Comparison of ENCODE assay signal across 9 cellular contexts in the genomic region with DNA sequence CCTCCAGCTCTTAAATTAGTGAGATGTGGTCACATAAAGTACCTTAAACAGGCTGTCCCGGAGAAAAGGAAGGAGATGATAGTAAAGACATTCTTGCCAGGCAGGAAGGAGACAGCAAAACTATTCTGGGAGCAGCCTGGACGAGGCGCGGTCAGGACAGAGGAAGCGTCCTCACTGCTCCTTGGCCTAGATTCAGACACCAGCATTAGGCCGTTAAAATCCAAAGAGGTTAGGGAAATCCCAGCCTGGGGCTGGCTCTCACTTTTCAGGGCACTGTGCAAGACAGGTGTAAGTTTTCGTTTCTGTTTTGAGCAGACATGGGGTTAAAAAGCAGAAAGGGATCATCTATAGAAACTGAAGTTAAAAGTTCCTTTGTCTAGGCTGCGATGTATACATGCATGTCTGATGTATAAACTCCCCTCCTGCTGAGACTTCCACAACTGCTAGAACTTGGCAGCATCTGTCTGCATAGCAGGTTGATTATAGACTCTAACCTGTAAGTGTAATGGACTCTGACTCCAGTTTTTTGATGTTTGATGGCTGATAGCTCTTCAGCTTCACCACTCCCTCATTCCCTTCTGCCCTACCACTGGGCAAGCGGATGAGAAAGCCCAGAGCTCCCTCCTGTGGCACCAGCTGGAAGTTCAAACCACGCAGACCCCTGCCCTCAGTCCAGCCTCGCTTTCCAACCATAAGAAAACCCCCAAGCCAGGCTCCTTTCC. TPM values are rescaled to one million over a fixed set of nuclear protein-coding genes. Genes with fewer than 3 reads are reported as not detected.
DNase-seq lines count a peak whose midpoint lies in the region; ATAC-seq and TF ChIP-seq lines count a peak whose summit lies in the region.
"Had no signal": no experiment of that assay in that cellular context is flagged by ENCODE, and none has a peak within 500 bp of the region (broad histone marks: within the 10 kb centered on the region; RNA-seq: fewer than 3 reads in every experiment).

No MANE protein-coding gene starts in this region.

- H3K4me3 Mint-ChIP-seq in activated naive CD8-positive, alpha-beta T cell treated with anti-CD3 and anti-CD28 coated beads, Interleukin-2, amount 10 ng/mL, durations not matched to agents 7 days and 5 days = peak overlapping the region; percentile 79

- no peaks in the 10 kb centered on the region for H3K27me3 ChIP-seq in SJSA1 (replicated peaks)

- ATAC-seq in GM21576 (IDR thresholded peaks at IDR 0.05; ENCODE audit: unreplicated experiment) (peak; percentile 80), left cardiac atrium (peak; percentile 84 to 88), sciatic nerve (peak; percentile 89), HG03108 (IDR thresholded peaks at IDR 0.05; ENCODE audit: unreplicated experiment) (no peak)
- peak; percentile 70 for ATAC-seq in activated naive CD8-positive, alpha-beta T cell treated with anti-CD3 and anti-CD28 coated beads, Interleukin-2, amount 10 ng/mL, durations not matched to agents 7 days and 5 days (ENCODE audit: low read depth)

- H3K36me3 Mint-ChIP-seq in activated naive CD8-positive, alpha-beta T cell treated with anti-CD3 and anti-CD28 coated beads, Interleukin-2, amount 10 ng/mL, durations not matched to agents 7 days and 5 days = peaks cover 9% of the 10 kb centered on the region
- H3K36me3 Mint-ChIP-seq: immature natural killer cell had no signal

- DNase-seq in ELR (ENCODE audit: low read depth) = peak; percentile 63
- peak; percentile 55 to 66 for DNase-seq in SJSA1 (ENCODE audit: low read depth in 1 of 2, low spot score in 2 of 2)
- DNase-seq in activated naive CD8-positive, alpha-beta T cell treated with anti-CD3 and anti-CD28 coated beads, Interleukin-2, amount 10 ng/mL, durations not matched to agents 7 days and 5 days = peak; percentile 60
- peak; percentile 72 for DNase-seq in left cardiac atrium
- DNase-seq in sciatic nerve (ENCODE audit: low spot score) = peak; percentile 80

- TF ChIP-seq RAD21 in Ishikawa (IDR thresholded peaks at IDR 0.05; ENCODE audit: low read depth) = peak; percentile 77

- H3K4me1 ChIP-seq in SJSA1 (replicated peaks) = peaks cover 28% of the 10 kb centered on the region

- no peak overlapping the region for H3K4me3 ChIP-seq in SJSA1

- H3K9me3 Mint-ChIP-seq in activated naive CD8-positive, alpha-beta T cell treated with anti-CD3 and anti-CD28 coated beads, Interleukin-2, amount 10 ng/mL, durations not matched to agents 7 days and 5 days = no peaks in the 10 kb centered on the region
- H3K9me3 Mint-ChIP-seq: immature natural killer cell had no signal

- H3K9me3 ChIP-seq in SJSA1 (replicated peaks) = no peaks in the 10 kb centered on the region

- peaks cover 54% of the 10 kb centered on the region for H3K36me3 ChIP-seq in SJSA1

- POLR2A ChIA-PET in activated naive CD8-positive, alpha-beta T cell treated with anti-CD3 and anti-CD28 coated beads, Interleukin-2, amount 10 ng/mL, durations not matched to agents 7 days and 5 days (lab: Charles Lee) = interaction anchor here (0.8 to 1.2 kb wide), 2 partner anchors 193 to 242 kb away, joined by 3 to 6 read pairs; no protein-coding TSS in a partner anchor

- intact Hi-C loops in left cardiac atrium (cut with DNase I) (loop anchor here (1.0 to 2.0 kb wide), 2 partner anchors 189 to 193 kb away; no protein-coding TSS in a partner anchor), sciatic nerve (cut with DNase I) (loop anchor here (5.0 kb wide), 1 partner anchor 195 kb away; no protein-coding TSS in a partner anchor)

- no peaks in the 10 kb centered on the region for H3K27me3 Mint-ChIP-seq in activated naive CD8-positive, alpha-beta T cell treated with anti-CD3 and anti-CD28 coated beads, Interleukin-2, amount 10 ng/mL, durations not matched to agents 7 days and 5 days

- H3K4me1 Mint-ChIP-seq in activated naive CD8-positive, alpha-beta T cell treated with anti-CD3 and anti-CD28 coated beads, Interleukin-2, amount 10 ng/mL, durations not matched to agents 7 days and 5 days = peaks cover 22% of the 10 kb centered on the region

- peak overlapping the region; percentile 85 for H3K27ac Mint-ChIP-seq in activated naive CD8-positive, alpha-beta T cell treated with anti-CD3 and anti-CD28 coated beads, Interleukin-2, amount 10 ng/mL, durations not matched to agents 7 days and 5 days

- no peak overlapping the region for H3K27ac ChIP-seq in SJSA1

- TF ChIP-seq EP300 in Ishikawa (IDR thresholded peaks at IDR 0.05; ENCODE audit: borderline replicate concordance) = no peak

TF ChIP-seq in Ishikawa, 13 proteins besides CTCF, POLR2A, EP300 and RAD21:
- no peak for TF ChIP-seq CEBPB (IDR thresholded peaks at IDR 0.05)
- no peak for TF ChIP-seq YY1 (IDR thresholded peaks at IDR 0.05; ENCODE audit: low read depth)
- TF ChIP-seq EGR1 (IDR thresholded peaks at IDR 0.05) = no peak
- TF ChIP-seq CREB1 (IDR thresholded peaks at IDR 0.05; ENCODE audit: low read depth) = no peak
- no peak for TF ChIP-seq ZBTB7A (IDR thresholded peaks at IDR 0.05; ENCODE audit: low read depth)
- no peak for TF ChIP-seq USF1 (IDR thresholded peaks at IDR 0.05)
- no peak for TF ChIP-seq TAF1 (IDR thresholded peaks at IDR 0.05; ENCODE audit: low read depth)
- no peak for TF ChIP-seq MAX (IDR thresholded peaks at IDR 0.05)
- no peak for TF ChIP-seq FOXM1 (IDR thresholded peaks at IDR 0.05; ENCODE audit: borderline replicate concordance, low read depth)

RNA-seq across cellular contexts. Expression of gene STPG1, which starts 21.5 kb away (rescaled TPM):
- total RNA-seq in SJSA1 (2014; rRNA removed; shearing (Covaris generic)) = 16.5 and 17.5 TPM in 2 replicates
- total RNA-seq in activated naive CD8-positive, alpha-beta T cell treated with anti-CD3 and anti-CD28 coated beads, Interleukin-2, amount 10 ng/mL, durations not matched to agents 7 days and 5 days = 1 to 10 TPM; 8.6 to 9.0 TPM
- total RNA-seq in left cardiac atrium (1 to 10 TPM; 4.6 to 6.6 TPM), sciatic nerve (6.2 TPM)

RNA-seq across cellular contexts. Expression of gene NIPAL3, which starts 23.6 kb away (rescaled TPM):
- 25.6 and 44.2 TPM in 2 replicates for total RNA-seq in SJSA1 (2014; rRNA removed; shearing (Covaris generic))
- total RNA-seq in activated naive CD8-positive, alpha-beta T cell treated with anti-CD3 and anti-CD28 coated beads, Interleukin-2, amount 10 ng/mL, durations not matched to agents 7 days and 5 days = 10 to 100 TPM; 54.1 to 55.1 TPM
- total RNA-seq in left cardiac atrium (10 to 100 TPM; 20.4 to 26.2 TPM), sciatic nerve (23.7 TPM)
